Comparison of ENCODE assay signal across 8 cellular contexts in genomic region chr19:12792853-12793289, GRCh38. TPM values are rescaled to one million over a fixed set of nuclear protein-coding genes. Genes with fewer than 3 reads are reported as not detected.
DNase-seq lines count a peak whose midpoint lies in the region; ATAC-seq, FAIRE-seq and TF ChIP-seq lines count a peak whose summit lies in the region.

No MANE protein-coding gene starts in this region.

- H3K36me3 ChIP-seq in keratinocyte (ENCODE audit: control insufficient read depth in 2 of 2, extremely low read depth in 1 of 2, insufficient read depth in 2 of 2, low read length in 2 of 2) (no peaks in the 10 kb centered on the region), thoracic aorta (no peaks in the 10 kb centered on the region)

- no peak overlapping the region for H2AFZ ChIP-seq in keratinocyte (ENCODE audit: control insufficient read depth, low read length)

- H4K20me1 ChIP-seq in keratinocyte (ENCODE audit: control insufficient read depth, extremely low read depth, insufficient read depth, low read length) = peaks cover 11% of the 10 kb centered on the region

- peaks cover 48% of the 10 kb centered on the region for H3K4me1 Mint-ChIP-seq in activated CD4-positive, alpha-beta T cell treated with anti-CD3 and anti-CD28 coated beads, Interleukin-2, amount 10 ng/mL, durations not matched to agents 7 days and 5 days
- H3K4me1 Mint-ChIP-seq in activated naive CD4-positive, alpha-beta T cell treated with anti-CD3 and anti-CD28 coated beads, Interleukin-2, amount 50 U/mL, for 24 hours = peaks cover 38% of the 10 kb centered on the region

- H3K27me3 Mint-ChIP-seq in activated CD4-positive, alpha-beta T cell treated with anti-CD3 and anti-CD28 coated beads, Interleukin-2, amount 10 ng/mL, durations not matched to agents 7 days and 5 days = no peaks in the 10 kb centered on the region
- H3K27me3 Mint-ChIP-seq in activated naive CD4-positive, alpha-beta T cell treated with anti-CD3 and anti-CD28 coated beads, Interleukin-2, amount 50 U/mL, for 24 hours = no peaks in the 10 kb centered on the region

- ATAC-seq in thoracic aorta (ENCODE audit: insufficient number of reproducible peaks, low FRiP score, low read depth) (no peak), GM18858 (IDR thresholded peaks at IDR 0.05; ENCODE audit: unreplicated experiment) (no peak), HG02678 (IDR thresholded peaks at IDR 0.05; ENCODE audit: unreplicated experiment) (no peak)

- peak overlapping the region; percentile 97 for H3K9ac ChIP-seq in keratinocyte (ENCODE audit: control insufficient read depth, extremely low read depth, insufficient read depth, low read length)

- H3K79me2 ChIP-seq in keratinocyte (ENCODE audit: control insufficient read depth, insufficient read depth, low read length) = peaks cover 19% of the 10 kb centered on the region

- H3K9me3 ChIP-seq in keratinocyte (ENCODE audit: control insufficient read depth, low read depth, low read length) (no peaks in the 10 kb centered on the region), thoracic aorta (no peaks in the 10 kb centered on the region)

- peak overlapping the region; percentile 93 for H3K4me3 Mint-ChIP-seq in activated CD4-positive, alpha-beta T cell treated with anti-CD3 and anti-CD28 coated beads, Interleukin-2, amount 10 ng/mL, durations not matched to agents 7 days and 5 days
- H3K4me3 Mint-ChIP-seq in activated naive CD4-positive, alpha-beta T cell treated with anti-CD3 and anti-CD28 coated beads, Interleukin-2, amount 50 U/mL, for 24 hours = peak overlapping the region; percentile 95

- H3K9me3 Mint-ChIP-seq in activated CD4-positive, alpha-beta T cell treated with anti-CD3 and anti-CD28 coated beads, Interleukin-2, amount 10 ng/mL, durations not matched to agents 7 days and 5 days = no peaks in the 10 kb centered on the region
- H3K9me3 Mint-ChIP-seq in activated naive CD4-positive, alpha-beta T cell treated with anti-CD3 and anti-CD28 coated beads, Interleukin-2, amount 50 U/mL, for 24 hours = no peaks in the 10 kb centered on the region

- H3K4me3 ChIP-seq in keratinocyte (ENCODE audit: control insufficient read depth in 2 of 3, extremely low read depth in 1 of 3, insufficient read depth in 2 of 3, low read depth in 1 of 3, low read length in 3 of 3) (peak overlapping the region; percentile 73 to 95 (median 94)), thoracic aorta (peak overlapping the region; percentile 91)

- POLR2A ChIA-PET in activated CD4-positive, alpha-beta T cell treated with anti-CD3 and anti-CD28 coated beads, Interleukin-2, amount 10 ng/mL, durations not matched to agents 7 days and 5 days (lab: Charles Lee) = interaction anchor here (0.6 to 3.3 kb wide), 7 partner anchors 10 to 503 kb away, joined by 3 to 50 read pairs (median 6); partner anchors contain the start of gene GET3

- H3K9me1 ChIP-seq in keratinocyte (ENCODE audit: control insufficient read depth, extremely low read depth, insufficient read depth, low read length) = no peaks in the 10 kb centered on the region

- dilution Hi-C loops in keratinocyte (cut with MboI; ENCODE audit: extremely low pct_ligation_motif_present, low sequenced_read_pairs) = no loop called here

- FAIRE-seq in keratinocyte (lab: Jason Lieb, UNC) = no peak

- H3K27ac ChIP-seq in keratinocyte (ENCODE audit: control insufficient read depth, insufficient read depth, low read length) (peak overlapping the region; percentile 98), thoracic aorta (peak overlapping the region; percentile 99 to 100)

- H3K36me3 Mint-ChIP-seq in activated CD4-positive, alpha-beta T cell treated with anti-CD3 and anti-CD28 coated beads, Interleukin-2, amount 10 ng/mL, durations not matched to agents 7 days and 5 days (ENCODE audit: low read depth) = peaks cover 14% of the 10 kb centered on the region
- H3K36me3 Mint-ChIP-seq in activated naive CD4-positive, alpha-beta T cell treated with anti-CD3 and anti-CD28 coated beads, Interleukin-2, amount 50 U/mL, for 24 hours = peaks cover 2% of the 10 kb centered on the region

- no peak for TF ChIP-seq CTCF in keratinocyte (optimal IDR thresholded peaks at IDR 0.05 in 1 of 3, IDR thresholded peaks at IDR 0.05 in 1 of 3, conservative IDR thresholded peaks at IDR 0.05 in 1 of 3; ENCODE audit: extremely low read depth in 1 of 3, insufficient read depth in 2 of 3, low read length in 3 of 3)
- no peak for TF ChIP-seq CTCF in thoracic aorta (IDR thresholded peaks at IDR 0.05)

- no peaks in the 10 kb centered on the region for H3K27me3 ChIP-seq in keratinocyte (ENCODE audit: control insufficient read depth, extremely low read depth, insufficient read depth, low read length)
- no peaks in the 10 kb centered on the region for H3K27me3 ChIP-seq in thoracic aorta (replicated peaks; ENCODE audit: insufficient read depth)

- peak overlapping the region; percentile 98 for H3K27ac Mint-ChIP-seq in activated CD4-positive, alpha-beta T cell treated with anti-CD3 and anti-CD28 coated beads, Interleukin-2, amount 10 ng/mL, durations not matched to agents 7 days and 5 days
- peak overlapping the region; percentile 98 for H3K27ac Mint-ChIP-seq in activated naive CD4-positive, alpha-beta T cell treated with anti-CD3 and anti-CD28 coated beads, Interleukin-2, amount 50 U/mL, for 24 hours

- no peak for DNase-seq in activated CD4-positive, alpha-beta T cell treated with anti-CD3 and anti-CD28 coated beads, Interleukin-2, amount 10 ng/mL, durations not matched to agents 7 days and 5 days
- DNase-seq in activated CD4-positive, alpha-beta T cell treated with anti-CD3 and anti-CD28 coated beads for 1 hour = no peak
- DNase-seq in keratinocyte (ENCODE audit: low read depth, low spot score) = no peak
- DNase-seq in thoracic aorta (ENCODE audit: low spot score) = no peak
- DNase-seq in cortex of kidney (lab: John Stamatoyannopoulos, UW) = no peak

- peaks cover 35% of the 10 kb centered on the region for H3K4me1 ChIP-seq in keratinocyte (ENCODE audit: control insufficient read depth, extremely low read depth, insufficient read depth, low read length)
- H3K4me1 ChIP-seq in thoracic aorta (ENCODE audit: control insufficient read depth in 1 of 2, low read depth in 2 of 2) = peaks cover 13 to 37% of the 10 kb centered on the region in 2 donors

- CTCF ChIA-PET in activated CD4-positive, alpha-beta T cell treated with anti-CD3 and anti-CD28 coated beads, Interleukin-2, amount 10 ng/mL, durations not matched to agents 7 days and 5 days (lab: Charles Lee) = interaction anchor here (0.5 to 11.5 kb wide), 10 partner anchors 8 to 402 kb away, joined by 3 to 211 read pairs (median 5); partner anchors contain the start of gene RNASEH2A

- H3K4me2 ChIP-seq in keratinocyte (ENCODE audit: control insufficient read depth, extremely low read depth, insufficient read depth, low read depth, low read length) = peak overlapping the region; percentile 99

RNA-seq across cellular contexts. Expression of gene JUNB, which starts 1.6 kb away (rescaled TPM):
- 10 to 100 TPM; 66.7 to 78.4 TPM for total RNA-seq in activated CD4-positive, alpha-beta T cell treated with anti-CD3 and anti-CD28 coated beads, Interleukin-2, amount 10 ng/mL, durations not matched to agents 7 days and 5 days
- polyA plus RNA-seq in keratinocyte = 34.9 to 85.1 TPM (median 40.8 TPM) in 3 replicates
- 87.3 TPM for polyA plus RNA-seq in keratinocyte (2011; ENCODE audit: low read depth)
- polyA plus RNA-seq in keratinocyte (2011; cell fraction: cytosol; rRNA removed) = 13.1 and 47.4 TPM in 2 replicates
- 62.8 and 88.1 TPM in 2 replicates for polyA plus RNA-seq in keratinocyte (2011; cell fraction: nucleus; rRNA removed)
- polyA plus RNA-seq in keratinocyte (2012; ENCODE audit: low replicate concordance) = 52.4 and 163 TPM in 2 replicates
- 11.0 to 22.5 TPM (median 12.4 TPM) in 3 replicates for polyA minus RNA-seq in keratinocyte
- 133 TPM for polyA minus RNA-seq in keratinocyte (2011; cell fraction: cytosol; rRNA and poly(A)+ RNA removed)
- polyA minus RNA-seq in keratinocyte (2011; cell fraction: nucleus; rRNA and poly(A)+ RNA removed) = 57.9 and 81.1 TPM in 2 replicates
- total RNA-seq in thoracic aorta = 1,000 to 10,000 TPM in 1 of 2 donors, 100 to 1,000 TPM in 1; 698 to 2,087 TPM

RNA-seq across cellular contexts. Expression of gene PRDX2, which starts 8.7 kb away (rescaled TPM):
- total RNA-seq in activated CD4-positive, alpha-beta T cell treated with anti-CD3 and anti-CD28 coated beads, Interleukin-2, amount 10 ng/mL, durations not matched to agents 7 days and 5 days = 100 to 1,000 TPM; 274 to 288 TPM
- 119 to 301 TPM (median 154 TPM) in 3 replicates for polyA plus RNA-seq in keratinocyte
- 34.9 TPM for polyA plus RNA-seq in keratinocyte (2011; ENCODE audit: low read depth)
- polyA plus RNA-seq in keratinocyte (2011; cell fraction: cytosol; rRNA removed) = 183 and 286 TPM in 2 replicates
- 144 and 162 TPM in 2 replicates for polyA plus RNA-seq in keratinocyte (2011; cell fraction: nucleus; rRNA removed)
- polyA plus RNA-seq in keratinocyte (2012; ENCODE audit: low replicate concordance) = 185 and 240 TPM in 2 replicates
- polyA minus RNA-seq in keratinocyte = 153 to 398 TPM (median 161 TPM) in 3 replicates
- polyA minus RNA-seq in keratinocyte (2011; cell fraction: cytosol; rRNA and poly(A)+ RNA removed) = 196 TPM
- polyA minus RNA-seq in keratinocyte (2011; cell fraction: nucleus; rRNA and poly(A)+ RNA removed) = 47.3 and 53.6 TPM in 2 replicates
- total RNA-seq in thoracic aorta = 100 to 1,000 TPM; 107 to 235 TPM

RNA-seq across cellular contexts. Expression of gene THSD8, which starts 9.0 kb away (rescaled TPM):
- 10 to 100 TPM; 27.0 to 31.1 TPM for total RNA-seq in activated CD4-positive, alpha-beta T cell treated with anti-CD3 and anti-CD28 coated beads, Interleukin-2, amount 10 ng/mL, durations not matched to agents 7 days and 5 days
- polyA plus RNA-seq in keratinocyte = 0.41 to 6.6 TPM (median 2.9 TPM) in 3 replicates
- polyA plus RNA-seq in keratinocyte (2011; ENCODE audit: low read depth) = not detected
- 2.9 and 4.9 TPM in 2 replicates for polyA plus RNA-seq in keratinocyte (2011; cell fraction: cytosol; rRNA removed)
- 1.3 and 2.0 TPM in 2 replicates for polyA plus RNA-seq in keratinocyte (2011; cell fraction: nucleus; rRNA removed)
- polyA plus RNA-seq in keratinocyte (2012; ENCODE audit: low replicate concordance) = 2.6 and 8.7 TPM in 2 replicates
- polyA minus RNA-seq in keratinocyte = 2.4 to 10.5 TPM (median 4.4 TPM) in 3 replicates
- not detected for polyA minus RNA-seq in keratinocyte (2011; cell fraction: cytosol; rRNA and poly(A)+ RNA removed)
- polyA minus RNA-seq in keratinocyte (2011; cell fraction: nucleus; rRNA and poly(A)+ RNA removed) = not detected in 2 replicates
- not detected for total RNA-seq in thoracic aorta

RNA-seq across cellular contexts. Expression of gene RNASEH2A, which starts 13.5 kb away (rescaled TPM):
- total RNA-seq in activated CD4-positive, alpha-beta T cell treated with anti-CD3 and anti-CD28 coated beads, Interleukin-2, amount 10 ng/mL, durations not matched to agents 7 days and 5 days = 10 to 100 TPM; 34.9 to 39.3 TPM
- polyA plus RNA-seq in keratinocyte = 12.7 to 32.5 TPM (median 19.7 TPM) in 3 replicates
- polyA plus RNA-seq in keratinocyte (2011; ENCODE audit: low read depth) = 7.9 TPM
- 6.9 and 11.9 TPM in 2 replicates for polyA plus RNA-seq in keratinocyte (2011; cell fraction: cytosol; rRNA removed)
- 9.2 and 9.7 TPM in 2 replicates for polyA plus RNA-seq in keratinocyte (2011; cell fraction: nucleus; rRNA removed)
- polyA plus RNA-seq in keratinocyte (2012; ENCODE audit: low replicate concordance) = 5.0 and 21.3 TPM in 2 replicates
- polyA minus RNA-seq in keratinocyte = 12.2 to 23.4 TPM (median 19.4 TPM) in 3 replicates
- polyA minus RNA-seq in keratinocyte (2011; cell fraction: cytosol; rRNA and poly(A)+ RNA removed) = 43.7 TPM
- polyA minus RNA-seq in keratinocyte (2011; cell fraction: nucleus; rRNA and poly(A)+ RNA removed) = 3.6 and 5.5 TPM in 2 replicates
- 1 to 10 TPM; 3.0 to 7.9 TPM for total RNA-seq in thoracic aorta

RNA-seq across cellular contexts. Expression of gene HOOK2, which starts 17.5 kb away (rescaled TPM):
- 10 to 100 TPM; 13.9 to 14.0 TPM for total RNA-seq in activated CD4-positive, alpha-beta T cell treated with anti-CD3 and anti-CD28 coated beads, Interleukin-2, amount 10 ng/mL, durations not matched to agents 7 days and 5 days
- polyA plus RNA-seq in keratinocyte = 19.0 to 27.4 TPM (median 21.9 TPM) in 3 replicates
- 61.4 TPM for polyA plus RNA-seq in keratinocyte (2011; ENCODE audit: low read depth)
- polyA plus RNA-seq in keratinocyte (2011; cell fraction: cytosol; rRNA removed) = 8.9 and 15.2 TPM in 2 replicates
- 98.6 and 127 TPM in 2 replicates for polyA plus RNA-seq in keratinocyte (2011; cell fraction: nucleus; rRNA removed)
- 31.3 and 34.6 TPM in 2 replicates for polyA plus RNA-seq in keratinocyte (2012; ENCODE audit: low replicate concordance)
- polyA minus RNA-seq in keratinocyte = 13.1 to 23.2 TPM (median 16.5 TPM) in 3 replicates
- 9.2 TPM for polyA minus RNA-seq in keratinocyte (2011; cell fraction: cytosol; rRNA and poly(A)+ RNA removed)
- 14.9 and 26.8 TPM in 2 replicates for polyA minus RNA-seq in keratinocyte (2011; cell fraction: nucleus; rRNA and poly(A)+ RNA removed)
- 100 to 1,000 TPM in 1 of 2 donors, 10 to 100 TPM in 1; 22.6 to 102 TPM for total RNA-seq in thoracic aorta

Comparison
In these comparisons a context has a peak if more than half of its experiments do, and no peak if none do; other contexts are left out.
1. RNA of gene JUNB, which starts 1.6 kb away (total RNA-seq): 698 to 2,087 TPM in thoracic aorta; 66.7 to 78.4 TPM in activated CD4-positive, alpha-beta T cell treated with anti-CD3 and anti-CD28 coated beads, Interleukin-2, amount 10 ng/mL, durations not matched to agents 7 days and 5 days; every median in the first group is over 4 times any median in the second.
2. RNA of gene THSD8, which starts 9.0 kb away (total RNA-seq): 27.0 to 31.1 TPM in activated CD4-positive, alpha-beta T cell treated with anti-CD3 and anti-CD28 coated beads, Interleukin-2, amount 10 ng/mL, durations not matched to agents 7 days and 5 days; not detected in thoracic aorta; every median in the first group is over 10 times any median in the second.